In the genomic region with DNA sequence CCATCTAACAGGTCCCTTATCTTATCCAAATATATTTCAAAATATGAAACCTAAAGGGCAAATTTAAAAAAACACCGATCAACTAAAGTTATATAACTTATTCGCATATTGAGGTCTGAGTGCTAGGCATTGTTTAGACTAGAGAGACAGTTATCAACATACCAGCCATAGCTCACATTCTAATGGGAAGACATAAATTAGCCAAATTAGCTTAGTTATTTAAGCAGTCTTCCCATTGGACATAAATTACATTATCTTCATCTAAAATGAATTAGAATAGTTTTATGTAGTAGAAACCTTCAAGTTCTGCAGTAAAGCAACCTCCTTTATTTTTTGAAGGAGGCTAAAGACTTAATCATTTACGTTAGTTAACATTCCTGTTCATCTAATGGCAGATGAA, we compare ENCODE assay signal across 16 cellular contexts. TPM values are rescaled to one million over a fixed set of nuclear protein-coding genes. Genes with fewer than 3 reads are reported as not detected.
DNase-seq lines count a peak whose midpoint lies in the region; ATAC-seq, FAIRE-seq and TF ChIP-seq lines count a peak whose summit lies in the region.
"Had no signal": no experiment of that assay in that cellular context is flagged by ENCODE, and none has a peak within 500 bp of the region (broad histone marks: within the 10 kb centered on the region; RNA-seq: fewer than 3 reads in every experiment).

No MANE protein-coding gene starts in this region.

- H2AFZ ChIP-seq in SK-N-SH (ENCODE audit: low read depth) (no peak overlapping the region), astrocyte (ENCODE audit: low read depth, low read length) (no peak overlapping the region)
- H2AFZ ChIP-seq: PC-9 had no signal

- no peak overlapping the region for H3K9ac ChIP-seq in SK-N-SH
- no peak overlapping the region for H3K9ac ChIP-seq in astrocyte (ENCODE audit: low read length)

- TF ChIP-seq EP300 in SK-N-SH (IDR thresholded peaks at IDR 0.05; ENCODE audit: borderline replicate concordance in 1 of 2, low read depth in 1 of 2, low read length in 1 of 2), result no peak

- peaks cover 25% of the 10 kb centered on the region for H3K4me1 Mint-ChIP-seq in astrocyte (ENCODE audit: low read depth, unreplicated experiment)

- H3K4me2 ChIP-seq in SK-N-SH (no peak overlapping the region), astrocyte (ENCODE audit: low read length) (no peak overlapping the region)
- H3K4me2 ChIP-seq: PC-9 had no signal

- H4K20me1 ChIP-seq in SK-N-SH (ENCODE audit: insufficient read depth) (peaks cover 51% of the 10 kb centered on the region), astrocyte (ENCODE audit: insufficient read depth, low read length) (peaks cover 62% of the 10 kb centered on the region)

- H3K27me3 ChIP-seq in SK-N-SH (ENCODE audit: insufficient read depth) (no peaks in the 10 kb centered on the region), astrocyte (ENCODE audit: insufficient read depth, low read length) (no peaks in the 10 kb centered on the region)

- POLR2A ChIA-PET in SK-N-SH (lab: Yijun Ruan, JAX), result no interaction called here

- no peak overlapping the region for H3K4me3 Mint-ChIP-seq in astrocyte (ENCODE audit: unreplicated experiment)

- TF ChIP-seq CTCF in SK-N-SH (IDR thresholded peaks at IDR 0.05) (no peak), astrocyte (IDR thresholded peaks at IDR 0.05; ENCODE audit: insufficient read depth, low read depth, low read length) (no peak)

- WGBS in SK-N-SH (ENCODE audit: low lambda C conversion rate), result 92% methylated on average over 3 of the region's 3 CpGs
- WGBS in mesodermal cell (ENCODE audit: insufficient coverage in 2 of 2), 2 experiments, result 83 to 100% methylated on average over 1 of the region's 3 CpGs

- H3K4me3 ChIP-seq in SK-N-SH (ENCODE audit: low read depth in 2 of 2, low read length in 1 of 2), result no peak overlapping the region
- no peak overlapping the region for H3K4me3 ChIP-seq in astrocyte (ENCODE audit: insufficient read depth, low read depth, low read length)
- H3K4me3 ChIP-seq in mesodermal cell (ENCODE audit: extremely low read depth, insufficient read depth, low read length, poor library complexity, severe bottlenecking), result no peak overlapping the region
- H3K4me3 ChIP-seq: GM12878, PC-9 had no signal

- no peak for DNase-seq in SK-N-SH
- DNase-seq in EL, result peak; percentile 14
- peak; percentile 58 for DNase-seq in astrocyte (ENCODE audit: low read depth)
- DNase-seq in NCI-H1105 treated with DMSO at 0.1 percent for 48 hours (lab: John Stamatoyannopoulos, UW), result no peak
- DNase-seq in activated CD8-positive, alpha-beta memory T cell treated with anti-CD3 and anti-CD28 coated beads for 24 hours, result no peak
- DNase-seq: C1 segment of cervical spinal cord, KG1, NCI-H1092 treated with DMSO at 0.1 percent for 48 hours, NCI-H187, PC-9 had no signal

- peaks cover 29% of the 10 kb centered on the region for H3F3A ChIP-seq in SK-N-SH (replicated peaks; ENCODE audit: insufficient read depth)

- no peaks in the 10 kb centered on the region for H3K27me3 Mint-ChIP-seq in astrocyte (ENCODE audit: low read depth, unreplicated experiment)

- H3K4me1 ChIP-seq in SK-N-SH (ENCODE audit: control insufficient read depth in 1 of 2, insufficient read depth in 2 of 2, low read depth in 1 of 2, low read length in 1 of 2), result peaks cover 1 to 35% of the 10 kb centered on the region in 2 experiments; a peak in 3 of 4 replicates
- H3K4me1 ChIP-seq in astrocyte (ENCODE audit: insufficient read depth, low read length), result peaks cover 11% of the 10 kb centered on the region
- H3K4me1 ChIP-seq in mesodermal cell (ENCODE audit: control insufficient read depth, insufficient read depth, low read length, poor library complexity, severe bottlenecking), result peaks cover 8% of the 10 kb centered on the region

- no peak for FAIRE-seq in astrocyte (lab: Jason Lieb, UNC)
- FAIRE-seq: GM12878 had no signal

- CTCF ChIA-PET in SK-N-SH (lab: Yijun Ruan, JAX), result no interaction called here

- no peak for TF ChIP-seq RAD21 in SK-N-SH (IDR thresholded peaks at IDR 0.05; ENCODE audit: low read length)

- no peak overlapping the region for H3K27ac Mint-ChIP-seq in astrocyte (ENCODE audit: unreplicated experiment)

- no peaks in the 10 kb centered on the region for H3K9me2 ChIP-seq in SK-N-SH

- H3K9me3 Mint-ChIP-seq in astrocyte (ENCODE audit: unreplicated experiment), result no peaks in the 10 kb centered on the region

- ATAC-seq in SK-N-SH treated with all-trans-retinoic acid at 6 μM for 48 hours (peak; percentile 32; the same call in 2 of the 3 replicates), GM18867 (IDR thresholded peaks at IDR 0.05; ENCODE audit: unreplicated experiment) (no peak)
- ATAC-seq: GM12878 had no signal

- peaks cover 16% of the 10 kb centered on the region for H3K36me3 Mint-ChIP-seq in astrocyte (ENCODE audit: low read depth, unreplicated experiment)

- H3K9me3 ChIP-seq in SK-N-SH, result no peaks in the 10 kb centered on the region
- no peaks in the 10 kb centered on the region for H3K9me3 ChIP-seq in astrocyte (ENCODE audit: insufficient read depth, low read depth, low read length)
- no peaks in the 10 kb centered on the region for H3K9me3 ChIP-seq in mesodermal cell (ENCODE audit: control insufficient read depth, low read length)

- H3K27ac ChIP-seq in SK-N-SH (ENCODE audit: low read depth in 2 of 2, low read length in 1 of 2) (no peak overlapping the region), astrocyte (ENCODE audit: low read depth, low read length) (no peak overlapping the region), mesodermal cell (ENCODE audit: low read depth, low read length, severe bottlenecking) (peak overlapping the region; percentile 34)
- H3K27ac ChIP-seq: 22Rv1, HL-60, PC-9 had no signal

- H3K79me2 ChIP-seq in SK-N-SH (ENCODE audit: insufficient read depth) (peaks cover 99% of the 10 kb centered on the region), astrocyte (ENCODE audit: insufficient read depth, low read length) (peaks cover 87% of the 10 kb centered on the region)

- H3K36me3 ChIP-seq in SK-N-SH (replicated peaks in 1 of 2; ENCODE audit: control insufficient read depth in 1 of 2, insufficient read depth in 2 of 2, low read length in 1 of 2) (peaks cover 61 to 82% of the 10 kb centered on the region in 2 experiments), astrocyte (ENCODE audit: insufficient read depth, low read length) (peaks cover 51% of the 10 kb centered on the region), mesodermal cell (ENCODE audit: control insufficient read depth, insufficient read depth, low read length) (peaks cover 73% of the 10 kb centered on the region)

TF ChIP-seq in SK-N-SH treated with all-trans-retinoic acid at 6 μM for 48 hours, 23 proteins besides CTCF, POLR2A, EP300 and RAD21 (continues in another document):
- TF ChIP-seq RARB (CRISPR knock-in tag; IDR thresholded peaks at IDR 0.05) (no peak), ESRRG (CRISPR knock-in tag; IDR thresholded peaks at IDR 0.05) (0 out of 2 replicates have a peak, but pooled peaks have one; percentile 74)

TF ChIP-seq in SK-N-SH, 30 proteins besides CTCF, POLR2A, EP300 and RAD21 (continues in another document):
- no peak for TF ChIP-seq GATA2 (CRISPR knock-in tag; IDR thresholded peaks at IDR 0.05)
- no peak for TF ChIP-seq NRF1 (IDR thresholded peaks at IDR 0.05; ENCODE audit: low read depth, low read length)
- no peak for TF ChIP-seq TEAD4 (IDR thresholded peaks at IDR 0.05; ENCODE audit: borderline replicate concordance, insufficient read depth)
- no peak for TF ChIP-seq RXRA (IDR thresholded peaks at IDR 0.05; ENCODE audit: borderline replicate concordance, low read depth)
- TF ChIP-seq, protein P1, sequence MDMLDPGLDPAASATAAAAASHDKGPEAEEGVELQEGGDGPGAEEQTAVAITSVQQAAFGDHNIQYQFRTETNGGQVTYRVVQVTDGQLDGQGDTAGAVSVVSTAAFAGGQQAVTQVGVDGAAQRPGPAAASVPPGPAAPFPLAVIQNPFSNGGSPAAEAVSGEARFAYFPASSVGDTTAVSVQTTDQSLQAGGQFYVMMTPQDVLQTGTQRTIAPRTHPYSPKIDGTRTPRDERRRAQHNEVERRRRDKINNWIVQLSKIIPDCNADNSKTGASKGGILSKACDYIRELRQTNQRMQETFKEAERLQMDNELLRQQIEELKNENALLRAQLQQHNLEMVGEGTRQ (IDR thresholded peaks at IDR 0.05; ENCODE audit: borderline replicate concordance, low read depth, low read length), result no peak
- TF ChIP-seq SMC3 (IDR thresholded peaks at IDR 0.05; ENCODE audit: low read depth, low read length), result no peak
- no peak for TF ChIP-seq NFIC (IDR thresholded peaks at IDR 0.05; ENCODE audit: borderline replicate concordance)
- TF ChIP-seq, protein P2, sequence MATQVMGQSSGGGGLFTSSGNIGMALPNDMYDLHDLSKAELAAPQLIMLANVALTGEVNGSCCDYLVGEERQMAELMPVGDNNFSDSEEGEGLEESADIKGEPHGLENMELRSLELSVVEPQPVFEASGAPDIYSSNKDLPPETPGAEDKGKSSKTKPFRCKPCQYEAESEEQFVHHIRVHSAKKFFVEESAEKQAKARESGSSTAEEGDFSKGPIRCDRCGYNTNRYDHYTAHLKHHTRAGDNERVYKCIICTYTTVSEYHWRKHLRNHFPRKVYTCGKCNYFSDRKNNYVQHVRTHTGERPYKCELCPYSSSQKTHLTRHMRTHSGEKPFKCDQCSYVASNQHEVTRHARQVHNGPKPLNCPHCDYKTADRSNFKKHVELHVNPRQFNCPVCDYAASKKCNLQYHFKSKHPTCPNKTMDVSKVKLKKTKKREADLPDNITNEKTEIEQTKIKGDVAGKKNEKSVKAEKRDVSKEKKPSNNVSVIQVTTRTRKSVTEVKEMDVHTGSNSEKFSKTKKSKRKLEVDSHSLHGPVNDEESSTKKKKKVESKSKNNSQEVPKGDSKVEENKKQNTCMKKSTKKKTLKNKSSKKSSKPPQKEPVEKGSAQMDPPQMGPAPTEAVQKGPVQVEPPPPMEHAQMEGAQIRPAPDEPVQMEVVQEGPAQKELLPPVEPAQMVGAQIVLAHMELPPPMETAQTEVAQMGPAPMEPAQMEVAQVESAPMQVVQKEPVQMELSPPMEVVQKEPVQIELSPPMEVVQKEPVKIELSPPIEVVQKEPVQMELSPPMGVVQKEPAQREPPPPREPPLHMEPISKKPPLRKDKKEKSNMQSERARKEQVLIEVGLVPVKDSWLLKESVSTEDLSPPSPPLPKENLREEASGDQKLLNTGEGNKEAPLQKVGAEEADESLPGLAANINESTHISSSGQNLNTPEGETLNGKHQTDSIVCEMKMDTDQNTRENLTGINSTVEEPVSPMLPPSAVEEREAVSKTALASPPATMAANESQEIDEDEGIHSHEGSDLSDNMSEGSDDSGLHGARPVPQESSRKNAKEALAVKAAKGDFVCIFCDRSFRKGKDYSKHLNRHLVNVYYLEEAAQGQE (IDR thresholded peaks at IDR 0.05; ENCODE audit: low read depth, low read length), result no peak
- no peak for TF ChIP-seq TAF1 (IDR thresholded peaks at IDR 0.05; ENCODE audit: borderline replicate concordance, low read depth, low read length)
- TF ChIP-seq CHD2 (IDR thresholded peaks at IDR 0.05; ENCODE audit: low read length, partially characterized antibody), result no peak

RNA-seq across cellular contexts. Expression of gene KIF5B, which starts 17.4 kb away (rescaled TPM):
- polyA plus RNA-seq in SK-N-SH (2012; rRNA removed), result 15.7 and 18.2 TPM in 2 replicates
- 26.0 and 34.5 TPM in 2 replicates for polyA plus RNA-seq in SK-N-SH (2012; cell fraction: cytosol; rRNA removed)
- polyA plus RNA-seq in SK-N-SH (2012; cell fraction: nucleus; rRNA removed), result 8.1 and 17.2 TPM in 2 replicates
- 160 and 170 TPM in 2 replicates for total RNA-seq in astrocyte
- polyA plus RNA-seq in mesodermal cell (2013, experiment 1 of 2), result 124 TPM
- polyA plus RNA-seq in mesodermal cell (2013, experiment 2 of 2), result 145 TPM

Comparison
In these comparisons a context has a peak if more than half of its experiments do, and no peak if none do; other contexts are left out.
1. DNase-seq: peak in EL (single experiment) and astrocyte (single experiment); none in SK-N-SH (single experiment), NCI-H1105 treated with DMSO at 0.1 percent for 48 hours (single experiment) and activated CD8-positive, alpha-beta memory T cell treated with anti-CD3 and anti-CD28 coated beads for 24 hours (single experiment).